In the genomic region with DNA sequence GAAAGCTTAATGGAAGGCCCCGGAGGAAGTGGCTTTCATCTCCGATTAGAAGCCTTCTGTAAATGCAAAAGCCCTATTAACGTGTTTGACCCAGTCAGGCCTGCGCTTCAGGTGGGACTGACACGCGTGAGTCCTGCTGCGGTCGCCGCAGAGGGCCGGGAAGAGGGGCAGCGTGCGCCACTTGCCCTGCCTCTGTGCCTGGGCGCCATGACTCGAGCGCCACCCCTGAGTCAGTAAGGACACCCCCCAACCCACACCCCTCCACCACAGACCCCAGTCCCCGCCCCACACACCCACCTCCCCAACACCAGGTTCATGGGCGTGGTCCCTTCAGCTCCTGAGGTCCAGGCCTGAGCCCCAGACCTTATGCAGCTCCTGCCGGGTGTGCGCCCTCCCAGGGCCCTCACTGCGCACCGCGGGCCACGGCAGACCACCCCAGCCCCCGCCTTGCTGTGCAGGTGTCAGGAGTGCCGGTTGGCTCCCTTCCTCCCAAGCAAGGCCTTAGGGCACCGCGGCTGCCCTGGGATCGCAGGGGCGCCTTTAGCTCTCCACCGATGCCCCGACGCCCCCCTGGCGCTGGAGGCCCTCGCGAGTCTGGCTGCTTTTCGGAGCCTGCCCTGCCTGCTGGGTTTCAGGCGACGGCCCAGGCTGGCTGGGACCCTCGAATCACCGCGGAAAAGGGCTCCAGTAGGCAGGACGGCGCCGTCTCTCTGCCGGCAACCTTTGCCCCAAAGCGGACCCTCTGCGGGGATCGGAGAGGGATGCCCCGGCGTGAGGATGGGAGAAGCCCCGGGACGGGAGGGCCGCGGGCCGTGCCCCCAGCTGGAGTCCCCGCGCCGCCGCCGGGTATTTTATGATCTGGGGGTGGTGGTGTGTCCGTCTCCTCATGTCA, we compare ENCODE assay signal across 10 cellular contexts. TPM values are rescaled to one million over a fixed set of nuclear protein-coding genes. Genes with fewer than 3 reads are reported as not detected.
DNase-seq lines count a peak whose midpoint lies in the region; ATAC-seq and TF ChIP-seq lines count a peak whose summit lies in the region.
"Had no signal": no experiment of that assay in that cellular context is flagged by ENCODE, and none has a peak within 500 bp of the region (broad histone marks: within the 10 kb centered on the region; RNA-seq: fewer than 3 reads in every experiment).

No MANE protein-coding gene starts in this region.

- peaks cover 41% of the 10 kb centered on the region for H3K4me1 Mint-ChIP-seq in glutamatergic neuron (ENCODE audit: low read depth, unreplicated experiment)

- TF ChIP-seq EP300 in SK-N-SH (IDR thresholded peaks at IDR 0.05; ENCODE audit: borderline replicate concordance in 1 of 2, low read depth in 1 of 2, low read length in 1 of 2): no peak

- H3K36me3 ChIP-seq in SK-N-SH (replicated peaks in 1 of 2; ENCODE audit: control insufficient read depth in 1 of 2, insufficient read depth in 2 of 2, low read length in 1 of 2) (no peaks in the 10 kb centered on the region), osteoblast (ENCODE audit: insufficient read depth, low read length) (no peaks in the 10 kb centered on the region), upper lobe of right lung (no peaks in the 10 kb centered on the region)

- POLR2A ChIA-PET in SK-N-SH (lab: Yijun Ruan, JAX): no interaction called here

- WGBS in SK-N-SH (ENCODE audit: low lambda C conversion rate): 50% methylated on average over 19 of the region's 61 CpGs

- TF ChIP-seq RAD21 in SK-N-SH (IDR thresholded peaks at IDR 0.05; ENCODE audit: low read length): no peak

- H3K4me3 Mint-ChIP-seq in glutamatergic neuron (ENCODE audit: unreplicated experiment): peak overlapping the region; percentile 76
- H3K4me3 Mint-ChIP-seq: activated B cell treated with CpG ODN at 0.5 μM for 24 hours had no signal

- no peaks in the 10 kb centered on the region for H3K9me3 ChIP-seq in SK-N-SH
- H3K9me3 ChIP-seq in osteoblast (ENCODE audit: low read depth, low read length): no peaks in the 10 kb centered on the region
- no peaks in the 10 kb centered on the region for H3K9me3 ChIP-seq in upper lobe of right lung

- ATAC-seq in SK-N-SH treated with all-trans-retinoic acid at 6 μM for 48 hours (no peak; the same call in 2 of the 3 replicates), upper lobe of right lung (no peak)

- peaks cover 4% of the 10 kb centered on the region for H3F3A ChIP-seq in SK-N-SH (replicated peaks; ENCODE audit: insufficient read depth)

- H3K9ac ChIP-seq in SK-N-SH: no peak overlapping the region

- CTCF ChIA-PET in SK-N-SH (lab: Yijun Ruan, JAX): interaction anchor here (0.6 to 9.9 kb wide), 82 partner anchors 8 to 638 kb away, joined by 3 to 290 read pairs (median 5); no protein-coding TSS in a partner anchor

- H3K4me3 ChIP-seq in SK-N-SH (ENCODE audit: low read depth in 2 of 2, low read length in 1 of 2): peak overlapping the region; percentile 49 to 52; a peak in 3 of 4 replicates
- no peak overlapping the region for H3K4me3 ChIP-seq in osteoblast (ENCODE audit: insufficient read depth, low read length)
- H3K4me3 ChIP-seq in upper lobe of right lung: peak overlapping the region; percentile 37

- H3K4me1 ChIP-seq in SK-N-SH (ENCODE audit: control insufficient read depth in 1 of 2, insufficient read depth in 2 of 2, low read depth in 1 of 2, low read length in 1 of 2): peaks cover 0 to 10% of the 10 kb centered on the region in 2 experiments; a peak in 1 of 4 replicates
- H3K4me1 ChIP-seq in osteoblast (ENCODE audit: insufficient read depth, low read length): no peaks in the 10 kb centered on the region
- H3K4me1 ChIP-seq in upper lobe of right lung: peaks cover 23% of the 10 kb centered on the region

- H3K4me2 ChIP-seq in SK-N-SH (peak overlapping the region; percentile 66), osteoblast (ENCODE audit: insufficient read depth, low read length) (peak overlapping the region; percentile 41)

- H3K9me3 Mint-ChIP-seq in glutamatergic neuron (ENCODE audit: unreplicated experiment): peaks cover 10% of the 10 kb centered on the region
- H3K9me3 Mint-ChIP-seq: activated B cell treated with CpG ODN at 0.5 μM for 24 hours had no signal

- H4K20me1 ChIP-seq in SK-N-SH (ENCODE audit: insufficient read depth): 0 out of 2 replicates have a peak, but pooled peaks cover 10% of the 10 kb centered on the region
- H4K20me1 ChIP-seq in osteoblast (ENCODE audit: insufficient read depth, low read length): no peaks in the 10 kb centered on the region

- no peaks in the 10 kb centered on the region for H3K79me2 ChIP-seq in SK-N-SH (ENCODE audit: insufficient read depth)
- no peaks in the 10 kb centered on the region for H3K79me2 ChIP-seq in osteoblast (ENCODE audit: insufficient read depth, low read length)

- peaks cover 9% of the 10 kb centered on the region for H3K36me3 Mint-ChIP-seq in glutamatergic neuron (ENCODE audit: unreplicated experiment)

- H3K9me2 ChIP-seq in SK-N-SH: no peaks in the 10 kb centered on the region

- peaks cover 19% of the 10 kb centered on the region for H3K27me3 Mint-ChIP-seq in glutamatergic neuron (ENCODE audit: unreplicated experiment)

- H2AFZ ChIP-seq in SK-N-SH (ENCODE audit: low read depth) (no peak overlapping the region), osteoblast (ENCODE audit: low read length) (no peak overlapping the region)

- TF ChIP-seq CTCF in SK-N-SH (IDR thresholded peaks at IDR 0.05) (no peak), glutamatergic neuron (IDR thresholded peaks at IDR 0.05; ENCODE audit: partially characterized antibody, unreplicated experiment) (no peak), osteoblast (IDR thresholded peaks at IDR 0.05; ENCODE audit: extremely low read depth, low read depth, low read length) (no peak), upper lobe of right lung (IDR thresholded peaks at IDR 0.05) (no peak)

- peak overlapping the region; percentile 87 for H3K27ac Mint-ChIP-seq in glutamatergic neuron (ENCODE audit: unreplicated experiment)
- H3K27ac Mint-ChIP-seq: activated B cell treated with CpG ODN at 0.5 μM for 24 hours had no signal

- H3K27me3 ChIP-seq in SK-N-SH (ENCODE audit: insufficient read depth) (no peaks in the 10 kb centered on the region), osteoblast (ENCODE audit: insufficient read depth, low read length) (peaks cover 27% of the 10 kb centered on the region), upper lobe of right lung (peaks cover 26% of the 10 kb centered on the region)

- DNase-seq in SK-N-SH: no peak
- no peak for DNase-seq in glutamatergic neuron
- DNase-seq in osteoblast (ENCODE audit: insufficient read length, low spot score, missing footprints): no peak
- DNase-seq in upper lobe of right lung: no peak
- DNase-seq in NCI-H1417 (lab: John Stamatoyannopoulos, UW): no peak
- no peak for DNase-seq in LoVo (ENCODE audit: low spot score)
- DNase-seq in A172 (ENCODE audit: low spot score): no peak
- DNase-seq: activated B cell treated with CpG ODN at 0.5 μM for 24 hours had no signal

- intact Hi-C loops in upper lobe of right lung (cut with DNase I): loop anchor here (10.0 kb wide), 2 partner anchors 258 to 328 kb away; no protein-coding TSS in a partner anchor

- no peak overlapping the region for H3K27ac ChIP-seq in SK-N-SH (ENCODE audit: low read depth in 2 of 2, low read length in 1 of 2)
- H3K27ac ChIP-seq in osteoblast (ENCODE audit: low read depth, low read length): no peak overlapping the region
- H3K27ac ChIP-seq in upper lobe of right lung: no peak overlapping the region

TF ChIP-seq in SK-N-SH, 30 proteins besides CTCF, POLR2A, EP300 and RAD21 (continues in another document):
- TF ChIP-seq, protein P1, sequence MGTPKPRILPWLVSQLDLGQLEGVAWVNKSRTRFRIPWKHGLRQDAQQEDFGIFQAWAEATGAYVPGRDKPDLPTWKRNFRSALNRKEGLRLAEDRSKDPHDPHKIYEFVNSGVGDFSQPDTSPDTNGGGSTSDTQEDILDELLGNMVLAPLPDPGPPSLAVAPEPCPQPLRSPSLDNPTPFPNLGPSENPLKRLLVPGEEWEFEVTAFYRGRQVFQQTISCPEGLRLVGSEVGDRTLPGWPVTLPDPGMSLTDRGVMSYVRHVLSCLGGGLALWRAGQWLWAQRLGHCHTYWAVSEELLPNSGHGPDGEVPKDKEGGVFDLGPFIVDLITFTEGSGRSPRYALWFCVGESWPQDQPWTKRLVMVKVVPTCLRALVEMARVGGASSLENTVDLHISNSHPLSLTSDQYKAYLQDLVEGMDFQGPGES (IDR thresholded peaks at IDR 0.05; ENCODE audit: low read depth, low read length): no peak
- no peak for TF ChIP-seq POLR2AphosphoS5 (IDR thresholded peaks at IDR 0.05; ENCODE audit: low read depth, low read length)

TF ChIP-seq in SK-N-SH treated with all-trans-retinoic acid at 6 μM for 48 hours, 23 proteins besides CTCF, POLR2A, EP300 and RAD21 (continues in another document):
- TF ChIP-seq ZFP30 (CRISPR knock-in tag; IDR thresholded peaks at IDR 0.05) (no peak), BACH2 (CRISPR knock-in tag; IDR thresholded peaks at IDR 0.05; ENCODE audit: borderline replicate concordance) (no peak), POU6F1 (CRISPR knock-in tag; IDR thresholded peaks at IDR 0.05; ENCODE audit: borderline replicate concordance, low read depth) (no peak), TCF4 (CRISPR knock-in tag; IDR thresholded peaks at IDR 0.05; ENCODE audit: borderline replicate concordance) (no peak)

RNA-seq across cellular contexts. Expression of gene OLFM1, which starts 0.6 kb away (rescaled TPM):
- polyA plus RNA-seq in SK-N-SH (2012; rRNA removed): 13.3 and 15.9 TPM in 2 replicates
- polyA plus RNA-seq in SK-N-SH (2012; cell fraction: cytosol; rRNA removed): 16.6 and 17.2 TPM in 2 replicates
- polyA plus RNA-seq in SK-N-SH (2012; cell fraction: nucleus; rRNA removed): 6.9 and 7.5 TPM in 2 replicates
- total RNA-seq in glutamatergic neuron (ENCODE audit: unreplicated experiment): 387 TPM
- under 0.01 and 0.29 TPM in 2 replicates for total RNA-seq in osteoblast
- 26.0 TPM for total RNA-seq in upper lobe of right lung
- total RNA-seq in A172 (2014; rRNA removed; shearing (Covaris generic)): 41.2 and 65.4 TPM in 2 replicates
- total RNA-seq: activated B cell treated with CpG ODN at 0.5 μM for 24 hours, myocyte had no signal

Comparison
In these comparisons a context has a peak if more than half of its experiments do, and no peak if none do; other contexts are left out.
1. RNA of gene OLFM1, which starts 0.6 kb away (total RNA-seq): 387 TPM in glutamatergic neuron (single experiment), 41.2 to 65.4 TPM in A172 and 26.0 TPM in upper lobe of right lung (single experiment); under 0.01 to 0.29 TPM in osteoblast; every median in the first group is over 10 times any median in the second.